In genomic region chr1:30760596-30761311, GRCh38 we compare ENCODE assay signal across 13 cellular contexts. TPM values are rescaled to one million over a fixed set of nuclear protein-coding genes. Genes with fewer than 3 reads are reported as not detected.
A peak's percentile ranks its signal among the peaks of the same experiment; 100 is the strongest.
DNase-seq lines count a peak whose midpoint lies in the region; ATAC-seq, FAIRE-seq and TF ChIP-seq lines count a peak whose summit lies in the region.
"Had no signal": no experiment of that assay in that cellular context is flagged by ENCODE, and none has a peak within 500 bp of the region (broad histone marks: within the 10 kb centered on the region; RNA-seq: fewer than 3 reads in every experiment).

No MANE protein-coding gene starts in this region.

- H3K4me1 Mint-ChIP-seq in nephron progenitor cell: peaks cover 61% of the 10 kb centered on the region
- H3K4me1 Mint-ChIP-seq in MCF 10A (ENCODE audit: insufficient read depth, unreplicated experiment): peaks cover 18% of the 10 kb centered on the region

- no peak for TF ChIP-seq EP300 in GM12878 (IDR thresholded peaks at IDR 0.05; ENCODE audit: borderline replicate concordance in 1 of 2, control insufficient read depth in 1 of 2, low read depth in 2 of 2, low read length in 2 of 2)

- H3K4me2 ChIP-seq in Loucy (ENCODE audit: low read depth, low read length, poor library complexity, severe bottlenecking): peak overlapping the region; percentile 23
- peak overlapping the region; percentile 75 for H3K4me2 ChIP-seq in GM12878 (ENCODE audit: control insufficient read depth, insufficient read depth)

- no peaks in the 10 kb centered on the region for H3F3A ChIP-seq in Loucy (ENCODE audit: low read depth)

- SMC1A ChIA-PET in GM12878 (lab: Charles Lee; ENCODE audit: uncharacterized antibody, unreplicated experiment): interaction anchor here (1.3 to 24.8 kb wide), 4 partner anchors 11 to 32 kb away, joined by 3 to 556 read pairs (median 344); partner anchors contain the start of gene MATN1

- no TSS peak for BruUV-seq in GM12878 (replicated peaks; lab: Mats Ljungman, UMichigan)
- BruUV-seq in MCF 10A (replicated peaks; lab: Mats Ljungman, UMichigan): no TSS peak

- FAIRE-seq in GM12878 (lab: Jason Lieb, UNC): peak; percentile 31
- FAIRE-seq: pancreas had no signal

- H3K27ac ChIP-seq in GM12878 (ENCODE audit: control insufficient read depth, insufficient read depth): peak overlapping the region; percentile 87
- H3K27ac ChIP-seq: pancreas had no signal

- H4K20me1 ChIP-seq in Loucy (ENCODE audit: insufficient read depth, low read length, poor library complexity, severe bottlenecking) (peaks cover 6% of the 10 kb centered on the region), GM12878 (ENCODE audit: control insufficient read depth, insufficient read depth) (no peaks in the 10 kb centered on the region)

- intact Hi-C loops in GM12878 (cut with micrococcal nuclease; ENCODE audit: unreplicated experiment): no loop called here
- intact Hi-C loops in MCF 10A (cut with micrococcal nuclease): no loop called here

- WGBS in GM12878 (ENCODE audit: insufficient coverage, insufficient replicate concordance, low lambda C conversion rate, missing lambda C conversion rate): 29% methylated on average over 18 of the region's 18 CpGs

- no peak for ATAC-seq in GM12878
- ATAC-seq: Panc1, pancreas had no signal

- H3K79me2 ChIP-seq in Loucy (ENCODE audit: insufficient read depth, low read length): peaks cover 23% of the 10 kb centered on the region
- peaks cover 72% of the 10 kb centered on the region for H3K79me2 ChIP-seq in GM12878 (ENCODE audit: control insufficient read depth, insufficient read depth, low read length)

- DNase-seq in GM12878 (ENCODE audit: low read depth, low spot score) (no peak), nephron progenitor cell (no peak), SIG-M5 treated with dmso at 0.1 percent for 504 hours (lab: John Stamatoyannopoulos, UW; ENCODE audit: unreplicated experiment) (no peak), MCF 10A (ENCODE audit: unreplicated experiment) (no peak), COLO829 (ENCODE audit: low spot score) (no peak)
- no peak for DNase-seq in stimulated activated CD4-positive, alpha-beta T cell treated with anti-CD3 and anti-CD28 coated beads, Interleukin-2, amount 100 ng/mL, for 24 hours
- DNase-seq: NCI-H187 treated with DMSO at 0.1 percent for 48 hours had no signal

- no peak for TF ChIP-seq CTCF in Loucy (conservative IDR thresholded peaks at IDR 0.05; ENCODE audit: low read length)
- TF ChIP-seq CTCF in GM12878 (IDR thresholded peaks at IDR 0.05 in 2 of 3, conservative IDR thresholded peaks at IDR 0.05 in 1 of 3; ENCODE audit: control insufficient read depth in 2 of 3, extremely low read depth in 1 of 3, insufficient read depth in 1 of 3, low read depth in 3 of 3, low read length in 3 of 3): no peak
- no peak for TF ChIP-seq CTCF in nephron progenitor cell (IDR thresholded peaks at IDR 0.05)
- TF ChIP-seq CTCF in MCF 10A (IDR thresholded peaks at IDR 0.05; ENCODE audit: unreplicated experiment): no peak

- TF ChIP-seq RAD21 in GM12878 (IDR thresholded peaks at IDR 0.05; ENCODE audit: insufficient read depth, low read depth, low read length): no peak

- H3K9me2 ChIP-seq in Loucy (replicated peaks; ENCODE audit: low read depth, low read length): no peaks in the 10 kb centered on the region

- RAD21 ChIA-PET in GM12878 (lab: Charles Lee; ENCODE audit: unreplicated experiment): interaction anchor here (0.9 to 17.1 kb wide), 8 partner anchors 9 to 40 kb away, joined by 3 to 462 read pairs (median 6); no protein-coding TSS in a partner anchor

- H3K27me3 Mint-ChIP-seq in nephron progenitor cell (ENCODE audit: low read depth, poor library complexity) (peaks cover 3% of the 10 kb centered on the region), MCF 10A (ENCODE audit: insufficient read depth, unreplicated experiment) (no peaks in the 10 kb centered on the region)

- H3K27me3 ChIP-seq in Loucy (ENCODE audit: insufficient read depth, low read length, poor library complexity, severe bottlenecking) (peaks cover 3% of the 10 kb centered on the region), GM12878 (replicated peaks in 1 of 2; ENCODE audit: control insufficient read depth in 2 of 2, insufficient read depth in 2 of 2, low read length in 1 of 2) (no peaks in the 10 kb centered on the region)
- H3K27me3 ChIP-seq: pancreas had no signal

- POLR2A ChIA-PET in GM12878 (lab: Charles Lee): interaction anchor here (0.6 to 20.6 kb wide), 6 partner anchors 12 to 42 kb away, joined by 3 to 741 read pairs (median 25); no protein-coding TSS in a partner anchor
- POLR2A ChIA-PET in MCF 10A (lab: Yijun Ruan, JAX): interaction anchor here (0.6 to 1.3 kb wide), 3 partner anchors 11 to 18 kb away, joined by 3 to 6 read pairs (median 4); no protein-coding TSS in a partner anchor

- H3K9me3 Mint-ChIP-seq in nephron progenitor cell (no peaks in the 10 kb centered on the region), MCF 10A (ENCODE audit: unreplicated experiment) (no peaks in the 10 kb centered on the region)

- H3K9me3 ChIP-seq in Loucy (ENCODE audit: insufficient read depth, low read depth, low read length): no peaks in the 10 kb centered on the region
- no peaks in the 10 kb centered on the region for H3K9me3 ChIP-seq in GM12878 (replicated peaks; ENCODE audit: control insufficient read depth, insufficient read depth, low read length)
- H3K9me3 ChIP-seq: HAP-1, pancreas had no signal

- H3K27ac Mint-ChIP-seq in nephron progenitor cell (peak overlapping the region; percentile 69), MCF 10A (ENCODE audit: low read depth, unreplicated experiment) (no peak overlapping the region)

- H3K36me3 ChIP-seq in Loucy (ENCODE audit: insufficient read depth, low read length): no peaks in the 10 kb centered on the region
- H3K36me3 ChIP-seq in GM12878 (ENCODE audit: control insufficient read depth in 2 of 2, insufficient read depth in 2 of 2, low read length in 1 of 2): no peaks in the 10 kb centered on the region; a peak in 1 of 4 replicates
- H3K36me3 ChIP-seq: HAP-1, pancreas had no signal

- H3K4me1 ChIP-seq in Loucy (ENCODE audit: insufficient read depth, low read length, poor library complexity, severe bottlenecking) (peaks cover 61% of the 10 kb centered on the region), GM12878 (ENCODE audit: control insufficient read depth, insufficient read depth, low read length) (peaks cover 79% of the 10 kb centered on the region)
- H3K4me1 ChIP-seq: HAP-1, pancreas had no signal

- H3K4me3 Mint-ChIP-seq in nephron progenitor cell (no peak overlapping the region), MCF 10A (ENCODE audit: unreplicated experiment) (no peak overlapping the region)

- H3K9ac ChIP-seq in Loucy (ENCODE audit: low read depth, low read length, poor library complexity, severe bottlenecking): peak overlapping the region; percentile 45
- H3K9ac ChIP-seq in GM12878 (ENCODE audit: control insufficient read depth, insufficient read depth, low read length): peak overlapping the region; percentile 49

- H2AFZ ChIP-seq in Loucy (ENCODE audit: low read length) (peak overlapping the region; percentile 24), GM12878 (ENCODE audit: control insufficient read depth, low read depth, low read length) (peak overlapping the region; percentile 51; the same call in 1 of the 2 replicates)

- peak overlapping the region; percentile 10; the same call in 1 of the 2 replicates for H3K4me3 ChIP-seq in GM08714 (ENCODE audit: low read length)
- peak overlapping the region; percentile 2 for H3K4me3 ChIP-seq in Loucy (ENCODE audit: low read length, poor library complexity, severe bottlenecking)
- peak overlapping the region; percentile 49 for H3K4me3 ChIP-seq in GM12878
- H3K4me3 ChIP-seq: HAP-1, pancreas had no signal

- peak; percentile 51 for TF ChIP-seq POLR2A in GM12878 (IDR thresholded peaks at IDR 0.05; ENCODE audit: low read depth, low read length)

- H3K36me3 Mint-ChIP-seq in nephron progenitor cell (ENCODE audit: low read depth) (no peaks in the 10 kb centered on the region), MCF 10A (ENCODE audit: insufficient read depth, unreplicated experiment) (peaks cover 7% of the 10 kb centered on the region)

- in situ Hi-C loops in GM12878 (cut with MboI): no loop called here

- CTCF ChIA-PET in GM12878 (lab: Yijun Ruan, JAX) (interaction anchor here (0.9 to 7.0 kb wide), 11 partner anchors 8 to 168 kb away, joined by 3 to 72 read pairs (median 4); no protein-coding TSS in a partner anchor), MCF 10A (lab: Yijun Ruan, JAX) (interaction anchor here (0.7 to 1.8 kb wide), 2 partner anchors 19 to 21 kb away, joined by 3 to 7 read pairs; no protein-coding TSS in a partner anchor)

RNA-seq across cellular contexts. Expression of gene LAPTM5, which starts 3.2 kb away (rescaled TPM):
- 345 and 349 TPM in 2 replicates for total RNA-seq in GM12878 (2013; cell fraction: nucleolus; rRNA removed)
- total RNA-seq in GM12878 (2014; rRNA removed) (360 and 370 TPM in 2 replicates), GM12878 (2014; rRNA removed; fragmentation: Illumina TruSeq; extraction: Trizol) (423 and 431 TPM in 2 replicates), GM12878 (2021) (740 and 758 TPM in 2 replicates), MCF 10A (2022) (15.9 and 21.6 TPM in 2 replicates)
- 582 TPM for polyA plus RNA-seq in GM12878 (2011; ENCODE audit: low read depth)
- polyA plus RNA-seq in GM12878 (2011; rRNA removed) (411 and 682 TPM in 2 replicates), GM12878 (2014; fragmentation: Illumina TruSeq; extraction: Trizol) (972 and 1,013 TPM in 2 replicates), GM12878 (2014; fragmentation: Nextera tagmentation; extraction: Ambion mirVana) (10 to 100 TPM; 24.1 to 48.8 TPM), GM12878 (2014; rRNA removed) (675 and 692 TPM in 2 replicates), GM12878 (2016; fragmentation: Nextera tagmentation; extraction: Ambion mirVana) (1,000 to 10,000 TPM in 1 of 2 experiments, 100 to 1,000 TPM in 1; 977 to 1,034 TPM)
- polyA plus RNA-seq in GM12878 (2011; cell fraction: cytosol; rRNA removed): 985 and 1,156 TPM in 2 replicates
- polyA plus RNA-seq in GM12878 (2011; cell fraction: nucleus; rRNA removed): 492 and 615 TPM in 2 replicates
- 791 and 943 TPM in 2 replicates for polyA plus RNA-seq in GM12878 (2012)
- 1,330 and 1,556 TPM in 2 replicates for polyA minus RNA-seq in GM12878 (2011; rRNA and poly(A)+ RNA removed)
- polyA minus RNA-seq in GM12878 (2011; cell fraction: cytosol; rRNA and poly(A)+ RNA removed): 364 and 402 TPM in 2 replicates
- polyA minus RNA-seq in GM12878 (2011; cell fraction: nucleus; rRNA and poly(A)+ RNA removed): 131 and 171 TPM in 2 replicates

RNA-seq across cellular contexts. Expression of gene MATN1, which starts 37.4 kb away (rescaled TPM):
- total RNA-seq in GM12878 (2013; cell fraction: nucleolus; rRNA removed): 0.51 and 1.9 TPM in 2 replicates
- 0.11 and 0.27 TPM in 2 replicates for total RNA-seq in GM12878 (2014; rRNA removed)
- total RNA-seq in GM12878 (2014; rRNA removed; fragmentation: Illumina TruSeq; extraction: Trizol): 0.04 TPM in 1 of 2 replicates, not detected in the other
- 0.21 and 0.24 TPM in 2 replicates for total RNA-seq in GM12878 (2021)
- polyA plus RNA-seq in GM12878 (2011; ENCODE audit: low read depth): 0.31 TPM
- polyA plus RNA-seq in GM12878 (2011; rRNA removed): 0.36 and 0.50 TPM in 2 replicates
- polyA plus RNA-seq in GM12878 (2011; cell fraction: cytosol; rRNA removed): 0.67 and 0.77 TPM in 2 replicates
- 1.5 and 2.1 TPM in 2 replicates for polyA plus RNA-seq in GM12878 (2011; cell fraction: nucleus; rRNA removed)
- 0.48 and 0.60 TPM in 2 replicates for polyA plus RNA-seq in GM12878 (2012)
- polyA plus RNA-seq in GM12878 (2014; fragmentation: Illumina TruSeq; extraction: Trizol): 0.07 and 0.11 TPM in 2 replicates
- under 1 TPM in 1 of 2 experiments, not detected in 1; 0.07 TPM for polyA plus RNA-seq in GM12878 (2014; fragmentation: Nextera tagmentation; extraction: Ambion mirVana)
- 0.10 and 0.46 TPM in 2 replicates for polyA plus RNA-seq in GM12878 (2014; rRNA removed)
- polyA plus RNA-seq in GM12878 (2016; fragmentation: Nextera tagmentation; extraction: Ambion mirVana): under 1 TPM; 0.09 to 0.44 TPM
- 0.22 and 0.72 TPM in 2 replicates for polyA minus RNA-seq in GM12878 (2011; rRNA and poly(A)+ RNA removed)
- not detected in 2 replicates for polyA minus RNA-seq in GM12878 (2011; cell fraction: cytosol; rRNA and poly(A)+ RNA removed)
- polyA minus RNA-seq in GM12878 (2011; cell fraction: nucleus; rRNA and poly(A)+ RNA removed): 0.67 and 1.3 TPM in 2 replicates
- 0.32 and 0.47 TPM in 2 replicates for total RNA-seq in MCF 10A (2022)
- total RNA-seq: epithelial cell of proximal tubule had no signal

Comparison
In these comparisons a context has a peak if more than half of its experiments do, and no peak if none do; other contexts are left out.
1. RNA of gene LAPTM5, which starts 3.2 kb away (total RNA-seq): 345 to 758 TPM in GM12878; 15.9 to 21.6 TPM in MCF 10A; every median in the first group is over 10 times any median in the second.
2. Peak in every context shown above with its lines, with median percentiles within 50 percentile points of each other: H3K4me3 ChIP-seq.